Comparison of ENCODE assay signal across 13 cellular contexts in the genomic region with DNA sequence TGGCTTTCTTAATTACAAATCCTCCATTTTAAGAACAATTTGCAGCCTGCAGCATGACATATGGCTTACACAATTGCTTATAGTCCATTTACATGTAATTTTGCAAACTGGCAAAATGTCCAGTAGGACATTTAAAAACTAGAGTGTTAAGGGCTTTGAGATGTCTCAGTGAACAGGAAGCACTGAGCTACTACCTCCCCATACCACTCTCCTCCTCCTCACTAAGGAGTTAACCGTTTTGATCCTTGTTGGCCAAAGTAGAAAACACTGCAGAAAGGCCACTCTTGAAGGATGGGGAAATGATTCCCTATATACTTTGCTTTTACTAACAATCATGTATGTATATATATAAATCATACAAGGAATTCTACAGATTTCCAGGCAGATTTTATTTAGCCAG. TPM values are rescaled to one million over a fixed set of nuclear protein-coding genes. Genes with fewer than 3 reads are reported as not detected.
DNase-seq lines count a peak whose midpoint lies in the region; ATAC-seq, FAIRE-seq and TF ChIP-seq lines count a peak whose summit lies in the region.
"Had no signal": no experiment of that assay in that cellular context is flagged by ENCODE, and none has a peak within 500 bp of the region (broad histone marks: within the 10 kb centered on the region; RNA-seq: fewer than 3 reads in every experiment).

No MANE protein-coding gene starts in this region.

- CTCF ChIA-PET in naive thymus-derived CD4-positive, alpha-beta T cell (lab: Charles Lee) = no interaction called here

- TF ChIP-seq CTCF in uterus (IDR thresholded peaks at IDR 0.05) (no peak), pancreas (IDR thresholded peaks at IDR 0.05) (no peak)

- H3K9me3 Mint-ChIP-seq in activated naive CD8-positive, alpha-beta T cell treated with anti-CD3 and anti-CD28 coated beads, Interleukin-2, amount 10 ng/mL, durations not matched to agents 7 days and 5 days = no peaks in the 10 kb centered on the region
- no peaks in the 10 kb centered on the region for H3K9me3 Mint-ChIP-seq in activated naive CD8-positive, alpha-beta T cell treated with anti-CD3 and anti-CD28 coated beads, Interleukin-2, amount 50 U/mL, for 24 hours
- H3K9me3 Mint-ChIP-seq in naive thymus-derived CD4-positive, alpha-beta T cell = no peaks in the 10 kb centered on the region
- H3K9me3 Mint-ChIP-seq: T-helper 2 cell treated with Interferon-gamma antibody and Interleukin-4, amounts not matched to agents 5 μg/mL and 100 μg/mL, for 36 hours had no signal

- peaks cover 12% of the 10 kb centered on the region for H3K4me1 Mint-ChIP-seq in activated naive CD8-positive, alpha-beta T cell treated with anti-CD3 and anti-CD28 coated beads, Interleukin-2, amount 10 ng/mL, durations not matched to agents 7 days and 5 days
- H3K4me1 Mint-ChIP-seq in activated naive CD8-positive, alpha-beta T cell treated with anti-CD3 and anti-CD28 coated beads, Interleukin-2, amount 50 U/mL, for 24 hours = peaks cover 13% of the 10 kb centered on the region
- H3K4me1 Mint-ChIP-seq in naive thymus-derived CD4-positive, alpha-beta T cell = peaks cover 13 to 27% (median 23%) of the 10 kb centered on the region in 7 donors

- intact Hi-C loops in naive thymus-derived CD4-positive, alpha-beta T cell (cut with micrococcal nuclease) = no loop called here
- intact Hi-C loops in uterus (cut with DNase I; ENCODE audit: low total_unique reads) (no loop called here), pancreas (cut with DNase I) (no loop called here)

- H3K36me3 ChIP-seq in duodenal mucosa (ENCODE audit: control insufficient read depth in 1 of 2, insufficient read depth in 2 of 2, low read length in 2 of 2) = peaks cover 11 to 15% of the 10 kb centered on the region in 2 donors
- peaks cover 1 to 26% (median 1%) of the 10 kb centered on the region in 3 experiments for H3K36me3 ChIP-seq in naive thymus-derived CD4-positive, alpha-beta T cell (ENCODE audit: control insufficient read depth in 2 of 3, insufficient read depth in 3 of 3, low read length in 3 of 3)
- H3K36me3 ChIP-seq in uterus = no peaks in the 10 kb centered on the region
- peaks cover 0 to 13% (median 0%) of the 10 kb centered on the region in 3 donors for H3K36me3 ChIP-seq in pancreas

- H3K27ac Mint-ChIP-seq in activated naive CD8-positive, alpha-beta T cell treated with anti-CD3 and anti-CD28 coated beads, Interleukin-2, amount 10 ng/mL, durations not matched to agents 7 days and 5 days = peak overlapping the region; percentile 1
- no peak overlapping the region for H3K27ac Mint-ChIP-seq in activated naive CD8-positive, alpha-beta T cell treated with anti-CD3 and anti-CD28 coated beads, Interleukin-2, amount 50 U/mL, for 24 hours
- H3K27ac Mint-ChIP-seq in naive thymus-derived CD4-positive, alpha-beta T cell = peak overlapping the region in 2 of 9 donors; percentile 49 to 70
- H3K27ac Mint-ChIP-seq: T-helper 2 cell treated with Interferon-gamma antibody and Interleukin-4, amounts not matched to agents 5 μg/mL and 100 μg/mL, for 36 hours had no signal

- peak; percentile 20 for ATAC-seq in activated naive CD8-positive, alpha-beta T cell treated with anti-CD3 and anti-CD28 coated beads, Interleukin-2, amount 10 ng/mL, durations not matched to agents 7 days and 5 days (ENCODE audit: low read depth)
- no peak for ATAC-seq in activated naive CD8-positive, alpha-beta T cell treated with anti-CD3 and anti-CD28 coated beads, Interleukin-2, amount 50 U/mL, for 24 hours
- no peak for ATAC-seq in naive thymus-derived CD4-positive, alpha-beta T cell
- ATAC-seq in HG02759 (IDR thresholded peaks at IDR 0.05; ENCODE audit: unreplicated experiment) = no peak
- ATAC-seq in pancreas = no peak
- ATAC-seq: esophagus mucosa had no signal

- H3K27ac ChIP-seq in duodenal mucosa (ENCODE audit: low read depth, low read length) = no peak overlapping the region
- no peak overlapping the region for H3K27ac ChIP-seq in naive thymus-derived CD4-positive, alpha-beta T cell (ENCODE audit: low read depth, low read length)
- H3K27ac ChIP-seq in uterus = peak overlapping the region; percentile 72 to 82
- H3K27ac ChIP-seq in pancreas = no peak overlapping the region

- DNase-seq in activated naive CD8-positive, alpha-beta T cell treated with anti-CD3 and anti-CD28 coated beads, Interleukin-2, amount 10 ng/mL, durations not matched to agents 7 days and 5 days = no peak
- DNase-seq in activated naive CD8-positive, alpha-beta T cell treated with anti-CD3 and anti-CD28 coated beads, Interleukin-2, amount 50 U/mL, for 24 hours = no peak
- DNase-seq in naive thymus-derived CD4-positive, alpha-beta T cell = no peak
- DNase-seq in uterus (no peak), SK-N-DZ (ENCODE audit: low spot score) (no peak), pancreas (no peak)
- DNase-seq: ACHN, NCI-H2029, retina had no signal

- H3K27me3 ChIP-seq in duodenal mucosa (ENCODE audit: control insufficient read depth in 1 of 2, insufficient read depth in 2 of 2, low read length in 2 of 2) (no peaks in the 10 kb centered on the region), uterus (no peaks in the 10 kb centered on the region), pancreas (no peaks in the 10 kb centered on the region)
- H3K27me3 ChIP-seq in naive thymus-derived CD4-positive, alpha-beta T cell (ENCODE audit: control insufficient read depth in 2 of 2, insufficient read depth in 2 of 2, low read length in 2 of 2) = no peaks in the 10 kb centered on the region

- TF ChIP-seq POLR2A in uterus (IDR thresholded peaks at IDR 0.05) = no peak

- POLR2A ChIA-PET in activated naive CD8-positive, alpha-beta T cell treated with anti-CD3 and anti-CD28 coated beads, Interleukin-2, amount 10 ng/mL, durations not matched to agents 7 days and 5 days (lab: Charles Lee) = interaction anchor here (0.6 to 1.9 kb wide), 2 partner anchors 10 to 244 kb away, joined by 3 to 5 read pairs; no protein-coding TSS in a partner anchor
- POLR2A ChIA-PET in naive thymus-derived CD4-positive, alpha-beta T cell (lab: Charles Lee) = interaction anchor here (0.5 to 0.6 kb wide), 2 partner anchors 138 to 506 kb away, joined by 3 to 4 read pairs; no protein-coding TSS in a partner anchor

- H3K4me1 ChIP-seq in duodenal mucosa (ENCODE audit: control insufficient read depth in 1 of 2, insufficient read depth in 2 of 2, low read length in 2 of 2) = peaks cover 0 to 12% of the 10 kb centered on the region in 2 donors
- peaks cover 0 to 9% of the 10 kb centered on the region in 2 donors for H3K4me1 ChIP-seq in naive thymus-derived CD4-positive, alpha-beta T cell (ENCODE audit: control insufficient read depth in 2 of 2, insufficient read depth in 2 of 2, low read length in 2 of 2)
- H3K4me1 ChIP-seq in uterus = no peaks in the 10 kb centered on the region
- peaks cover 0 to 4% (median 0%) of the 10 kb centered on the region in 3 donors for H3K4me1 ChIP-seq in pancreas

- H3K4me3 ChIP-seq in duodenal mucosa (ENCODE audit: low read depth in 1 of 2, low read length in 2 of 2) (peak overlapping the region; percentile 13 to 37), uterus (peak overlapping the region; percentile 28 to 39), pancreas (no peak overlapping the region)
- H3K4me3 ChIP-seq in naive thymus-derived CD4-positive, alpha-beta T cell (ENCODE audit: low read length) = no peak overlapping the region

- H3K27me3 Mint-ChIP-seq in activated naive CD8-positive, alpha-beta T cell treated with anti-CD3 and anti-CD28 coated beads, Interleukin-2, amount 10 ng/mL, durations not matched to agents 7 days and 5 days = no peaks in the 10 kb centered on the region
- H3K27me3 Mint-ChIP-seq in activated naive CD8-positive, alpha-beta T cell treated with anti-CD3 and anti-CD28 coated beads, Interleukin-2, amount 50 U/mL, for 24 hours = no peaks in the 10 kb centered on the region
- H3K27me3 Mint-ChIP-seq in naive thymus-derived CD4-positive, alpha-beta T cell = no peaks in the 10 kb centered on the region

- FAIRE-seq in pancreas (lab: Jason Lieb, UNC) = no peak

- H3K9me3 ChIP-seq in duodenal mucosa (ENCODE audit: control insufficient read depth in 1 of 2, low read length in 2 of 2) (no peaks in the 10 kb centered on the region), uterus (no peaks in the 10 kb centered on the region), pancreas (no peaks in the 10 kb centered on the region)
- no peaks in the 10 kb centered on the region for H3K9me3 ChIP-seq in naive thymus-derived CD4-positive, alpha-beta T cell (ENCODE audit: control insufficient read depth in 2 of 3, low read length in 3 of 3)

- no peak overlapping the region for H3K4me3 Mint-ChIP-seq in activated naive CD8-positive, alpha-beta T cell treated with anti-CD3 and anti-CD28 coated beads, Interleukin-2, amount 10 ng/mL, durations not matched to agents 7 days and 5 days
- H3K4me3 Mint-ChIP-seq in activated naive CD8-positive, alpha-beta T cell treated with anti-CD3 and anti-CD28 coated beads, Interleukin-2, amount 50 U/mL, for 24 hours = no peak overlapping the region
- H3K4me3 Mint-ChIP-seq in naive thymus-derived CD4-positive, alpha-beta T cell = peak overlapping the region in 6 of 10 donors; percentile 40 to 59 (median 56)

- peak overlapping the region in 1 of 2 donors; percentile 13 for H3K9ac ChIP-seq in duodenal mucosa (ENCODE audit: low read depth in 1 of 2, low read length in 2 of 2)

- 40 to 43% methylated on average over 1 of the region's 1 CpG for WGBS in pancreas, 2 donors

- H3K36me3 Mint-ChIP-seq in activated naive CD8-positive, alpha-beta T cell treated with anti-CD3 and anti-CD28 coated beads, Interleukin-2, amount 10 ng/mL, durations not matched to agents 7 days and 5 days = peaks cover 4% of the 10 kb centered on the region
- no peaks in the 10 kb centered on the region for H3K36me3 Mint-ChIP-seq in activated naive CD8-positive, alpha-beta T cell treated with anti-CD3 and anti-CD28 coated beads, Interleukin-2, amount 50 U/mL, for 24 hours (ENCODE audit: low read depth)
- peaks cover 0 to 15% (median 7%) of the 10 kb centered on the region in 5 donors for H3K36me3 Mint-ChIP-seq in naive thymus-derived CD4-positive, alpha-beta T cell

RNA-seq across cellular contexts. Expression of a gene that starts 0.4 kb away (rescaled TPM):
- total RNA-seq in activated naive CD8-positive, alpha-beta T cell treated with anti-CD3 and anti-CD28 coated beads, Interleukin-2, amount 10 ng/mL, durations not matched to agents 7 days and 5 days = 1 to 10 TPM; 6.7 to 9.4 TPM
- 10 to 100 TPM in 2 of 5 experiments, 1 to 10 TPM in 3; 3.7 to 13.7 (median 6.9) TPM for total RNA-seq in naive thymus-derived CD4-positive, alpha-beta T cell
- under 1 TPM; 0.31 TPM for polyA plus RNA-seq in naive thymus-derived CD4-positive, alpha-beta T cell
- total RNA-seq in uterus = 100 to 1,000 TPM in 3 of 4 donors, 10 to 100 TPM in 1; 83.5 to 168 (median 114) TPM
- polyA plus RNA-seq in SK-N-DZ (2014; cell fraction: cytosol; rRNA removed) = 2.7 and 4.3 TPM in 2 replicates
- polyA plus RNA-seq in SK-N-DZ (2014; cell fraction: nucleus; rRNA removed) = 20.3 and 27.1 TPM in 2 replicates
- 10 to 100 TPM in 1 of 6 donors, 1 to 10 TPM in 5; 1.5 to 34.6 (median 4.9) TPM for total RNA-seq in pancreas
- polyA plus RNA-seq in pancreas = 1 to 10 TPM; 5.5 to 8.7 TPM

RNA-seq across cellular contexts. Expression of a gene that starts 42.1 kb away (rescaled TPM):
- 100 to 1,000 TPM; 104 to 106 TPM for total RNA-seq in activated naive CD8-positive, alpha-beta T cell treated with anti-CD3 and anti-CD28 coated beads, Interleukin-2, amount 10 ng/mL, durations not matched to agents 7 days and 5 days
- 1,000 to 10,000 TPM in 1 of 5 experiments, 100 to 1,000 TPM in 3, 10 to 100 TPM in 1; 91.1 to 1,020 (median 106) TPM for total RNA-seq in naive thymus-derived CD4-positive, alpha-beta T cell
- 100 to 1,000 TPM; 102 to 131 TPM for polyA plus RNA-seq in naive thymus-derived CD4-positive, alpha-beta T cell
- total RNA-seq in uterus (10 to 100 TPM in 3 of 4 donors, 1 to 10 TPM in 1; 5.9 to 26.7 (median 16.5) TPM), pancreas (100 to 1,000 TPM in 1 of 6 donors, 10 to 100 TPM in 3, 1 to 10 TPM in 2; 6.5 to 126 (median 17.6) TPM)
- 0.07 and 0.34 TPM in 2 replicates for polyA plus RNA-seq in SK-N-DZ (2014; cell fraction: cytosol; rRNA removed)
- polyA plus RNA-seq in SK-N-DZ (2014; cell fraction: nucleus; rRNA removed) = not detected in 2 replicates
- 1 to 10 TPM; 6.7 to 8.0 TPM for polyA plus RNA-seq in pancreas

Comparison
In these comparisons a context has a peak if more than half of its experiments do, and no peak if none do; other contexts are left out.
1. H3K4me3 Mint-ChIP-seq: peak in naive thymus-derived CD4-positive, alpha-beta T cell (6 of 10); none in activated naive CD8-positive, alpha-beta T cell treated with anti-CD3 and anti-CD28 coated beads, Interleukin-2, amount 10 ng/mL, durations not matched to agents 7 days and 5 days (single experiment) and activated naive CD8-positive, alpha-beta T cell treated with anti-CD3 and anti-CD28 coated beads, Interleukin-2, amount 50 U/mL, for 24 hours (single experiment).
2. H3K27ac ChIP-seq: peak in uterus (2 of 2); none in duodenal mucosa (single experiment), naive thymus-derived CD4-positive, alpha-beta T cell (single experiment) and pancreas (0 of 4).
3. H3K4me3 ChIP-seq: peak in duodenal mucosa (2 of 2) and uterus (2 of 2); none in naive thymus-derived CD4-positive, alpha-beta T cell (single experiment) and pancreas (0 of 4).